In genomic region chr1:158998037-158998780, GRCh38 we compare ENCODE assay signal across 8 cellular contexts. TPM values are rescaled to one million over a fixed set of nuclear protein-coding genes. Genes with fewer than 3 reads are reported as not detected.
DNase-seq lines count a peak whose midpoint lies in the region; ATAC-seq and TF ChIP-seq lines count a peak whose summit lies in the region.

No MANE protein-coding gene starts in this region.

- no peak for DNase-seq in BE2C
- DNase-seq in HFFc6 = no peak
- DNase-seq in naive thymus-derived CD4-positive, alpha-beta T cell = no peak
- no peak for DNase-seq in glomerular visceral epithelial cell (ENCODE audit: extremely low spot score)
- no peak for DNase-seq in germinal center (ENCODE audit: low spot score)
- DNase-seq in stimulated activated CD4-positive, alpha-beta T cell treated with anti-CD3 and anti-CD28 coated beads, Interleukin-12 subunit alpha, Interleukin-12 subunit beta, amount 100 ng/mL, for 4 hours = no peak

- H3K4me1 ChIP-seq in BE2C = peaks cover 3% of the 10 kb centered on the region
- peaks cover 6 to 21% of the 10 kb centered on the region in 2 donors for H3K4me1 ChIP-seq in naive thymus-derived CD4-positive, alpha-beta T cell (ENCODE audit: control insufficient read depth in 2 of 2, insufficient read depth in 2 of 2, low read length in 2 of 2)

- peak overlapping the region; percentile 96 for H3K27ac ChIP-seq in angular gyrus (ENCODE audit: low read depth, low read length)
- H3K27ac ChIP-seq in naive thymus-derived CD4-positive, alpha-beta T cell (ENCODE audit: low read depth, low read length) = no peak overlapping the region

- H3K27me3 Mint-ChIP-seq in HFFc6 (ENCODE audit: insufficient read depth) = peaks cover 3% of the 10 kb centered on the region
- H3K27me3 Mint-ChIP-seq in naive thymus-derived CD4-positive, alpha-beta T cell = no peaks in the 10 kb centered on the region

- no peaks in the 10 kb centered on the region for H3K27me3 ChIP-seq in BE2C
- H3K27me3 ChIP-seq in naive thymus-derived CD4-positive, alpha-beta T cell (ENCODE audit: control insufficient read depth in 2 of 2, insufficient read depth in 2 of 2, low read length in 2 of 2) = no peaks in the 10 kb centered on the region

- intact Hi-C loops in naive thymus-derived CD4-positive, alpha-beta T cell (cut with micrococcal nuclease) = loop anchor here (1.0 to 10.0 kb wide), 12 partner anchors 11 to 1033 kb away; partner anchors contain the start of genes IFI16 (in 1 of the 2) and PYHIN1 (in 1 of the 2)

- POLR2A ChIA-PET in naive thymus-derived CD4-positive, alpha-beta T cell (lab: Charles Lee) = interaction anchor here (0.9 to 1.3 kb wide), 2 partner anchors 10 to 12 kb away, joined by 3 to 7 read pairs; partner anchors contain the start of gene IFI16

- H3K4me3 Mint-ChIP-seq in HFFc6 = peak overlapping the region; percentile 88
- H3K4me3 Mint-ChIP-seq in naive thymus-derived CD4-positive, alpha-beta T cell = peak overlapping the region in 7 of 10 donors; percentile 1 to 65 (median 44)

- peak; percentile 55 for ATAC-seq in naive thymus-derived CD4-positive, alpha-beta T cell
- ATAC-seq in HG03457 (IDR thresholded peaks at IDR 0.05; ENCODE audit: unreplicated experiment) = no peak

- H3K36me3 Mint-ChIP-seq in HFFc6 (ENCODE audit: low read depth) = no peaks in the 10 kb centered on the region
- peaks cover 0 to 21% (median 0%) of the 10 kb centered on the region in 5 donors for H3K36me3 Mint-ChIP-seq in naive thymus-derived CD4-positive, alpha-beta T cell

- no peaks in the 10 kb centered on the region for H3K9me3 ChIP-seq in BE2C
- no peaks in the 10 kb centered on the region for H3K9me3 ChIP-seq in naive thymus-derived CD4-positive, alpha-beta T cell (ENCODE audit: control insufficient read depth in 2 of 3, low read length in 3 of 3)

- H3K4me1 Mint-ChIP-seq in HFFc6 (ENCODE audit: low read depth) = peaks cover 27% of the 10 kb centered on the region
- peaks cover 6 to 36% (median 16%) of the 10 kb centered on the region in 7 donors for H3K4me1 Mint-ChIP-seq in naive thymus-derived CD4-positive, alpha-beta T cell

- H3K36me3 ChIP-seq in BE2C = no peaks in the 10 kb centered on the region
- H3K36me3 ChIP-seq in naive thymus-derived CD4-positive, alpha-beta T cell (ENCODE audit: control insufficient read depth in 2 of 3, insufficient read depth in 3 of 3, low read length in 3 of 3) = no peaks in the 10 kb centered on the region

- no peak for TF ChIP-seq CTCF in BE2C (IDR thresholded peaks at IDR 0.05; ENCODE audit: low read depth, low read length)
- TF ChIP-seq CTCF in HFFc6 (IDR thresholded peaks at IDR 0.05) = no peak

- H3K4me3 ChIP-seq in BE2C (ENCODE audit: low read depth, low read length) = peak overlapping the region; percentile 74
- no peak overlapping the region for H3K4me3 ChIP-seq in naive thymus-derived CD4-positive, alpha-beta T cell (ENCODE audit: low read length)

- CTCF ChIA-PET in naive thymus-derived CD4-positive, alpha-beta T cell (lab: Charles Lee) = interaction anchor here (0.6 to 2.5 kb wide), 9 partner anchors 8 to 794 kb away, joined by 3 to 15 read pairs (median 4); no protein-coding TSS in a partner anchor

- H3K9me3 Mint-ChIP-seq in HFFc6 = no peaks in the 10 kb centered on the region
- H3K9me3 Mint-ChIP-seq in naive thymus-derived CD4-positive, alpha-beta T cell = peaks cover 0 to 13% (median 0%) of the 10 kb centered on the region in 11 donors

- H3K27ac Mint-ChIP-seq in HFFc6 = no peak overlapping the region
- peak overlapping the region; percentile 9 to 70 (median 48) for H3K27ac Mint-ChIP-seq in naive thymus-derived CD4-positive, alpha-beta T cell

RNA-seq across cellular contexts. Expression of gene IFI16, which starts 11.5 kb away (rescaled TPM):
- polyA plus RNA-seq in BE2C (2012; ENCODE audit: insufficient read depth, insufficient read length, low read depth) = 27.5 TPM
- total RNA-seq in HFFc6 (2021; fragmentation: NEBNext Ultra II Directional; extraction: Animal tissue kit (Norgen Biotek cat#: 25700)) = 10 to 100 TPM; 50.5 to 70.7 (median 67.3) TPM
- 100 to 1,000 TPM in 2 of 5 experiments, 10 to 100 TPM in 3; 42.4 to 307 (median 96.0) TPM for total RNA-seq in naive thymus-derived CD4-positive, alpha-beta T cell
- polyA plus RNA-seq in naive thymus-derived CD4-positive, alpha-beta T cell = 10 to 100 TPM; 46.1 to 48.0 TPM
